1 cellular context compared by ENCODE assay signal in the genomic region with DNA sequence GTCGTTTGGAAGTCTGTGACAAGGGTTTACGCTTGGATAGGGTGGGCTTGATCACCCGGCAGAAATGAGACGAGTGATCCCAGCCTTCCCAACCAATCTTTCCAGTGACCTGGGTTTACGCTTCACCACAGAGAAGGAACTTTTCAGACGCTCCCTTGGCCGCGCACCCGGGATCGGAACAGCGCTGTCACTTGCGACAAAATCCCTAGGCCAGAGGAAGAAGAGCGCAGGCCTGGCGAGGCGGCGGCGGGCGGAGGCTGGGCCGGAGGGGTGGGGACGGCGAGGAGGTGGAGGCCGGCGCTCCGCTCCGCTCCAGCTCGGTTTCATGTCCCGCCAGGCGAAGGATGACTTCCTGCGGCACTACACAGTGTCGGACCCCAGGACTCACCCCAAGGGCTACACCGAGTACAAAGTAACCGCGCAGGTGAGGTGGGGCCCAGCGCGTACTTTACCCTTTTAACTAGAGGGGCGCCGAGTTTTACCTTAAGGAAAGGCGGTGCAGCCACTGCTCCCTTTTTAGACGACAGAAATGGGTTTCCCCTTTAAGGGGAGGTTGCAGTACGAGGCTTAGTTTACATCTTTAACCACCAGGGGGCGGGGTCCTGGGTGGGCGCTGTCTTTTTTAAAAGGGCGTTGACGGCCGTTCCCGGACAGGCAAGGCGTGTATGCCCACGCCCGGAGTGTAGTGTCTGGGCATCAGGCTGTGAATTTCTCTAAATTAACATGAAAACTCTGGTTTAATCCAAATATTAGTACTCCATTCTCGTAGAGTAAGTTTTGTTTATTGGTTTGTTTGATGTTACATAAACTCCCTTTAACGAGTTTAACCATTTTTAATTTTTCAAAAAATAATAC.
A peak's percentile ranks its signal among the peaks of the same experiment; 100 is the strongest.
TF ChIP-seq lines count a peak whose summit lies in the region.

A gene with protein sequence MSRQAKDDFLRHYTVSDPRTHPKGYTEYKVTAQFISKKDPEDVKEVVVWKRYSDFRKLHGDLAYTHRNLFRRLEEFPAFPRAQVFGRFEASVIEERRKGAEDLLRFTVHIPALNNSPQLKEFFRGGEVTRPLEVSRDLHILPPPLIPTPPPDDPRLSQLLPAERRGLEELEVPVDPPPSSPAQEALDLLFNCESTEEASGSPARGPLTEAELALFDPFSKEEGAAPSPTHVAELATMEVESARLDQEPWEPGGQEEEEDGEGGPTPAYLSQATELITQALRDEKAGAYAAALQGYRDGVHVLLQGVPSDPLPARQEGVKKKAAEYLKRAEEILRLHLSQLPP (plus strand): TSS at position 227 of the 855 bp plus-strand sequence. CDS start 99 bp downstream, at position 326.

TF ChIP-seq in HepG2, 621 proteins besides CTCF, POLR2A, EP300 and RAD21 (continued from another document and continues in another):
- TF ChIP-seq ZNF772 (CRISPR knock-in tag; IDR thresholded peaks at IDR 0.05) (no peak), ZNF496 (CRISPR knock-in tag; IDR thresholded peaks at IDR 0.05; ENCODE audit: insufficient replicate concordance) (no peak), YEATS4 (CRISPR knock-in tag; IDR thresholded peaks at IDR 0.05; ENCODE audit: borderline replicate concordance) (peak; percentile 88), ARHGAP35 (CRISPR knock-in tag; IDR thresholded peaks at IDR 0.05; ENCODE audit: borderline replicate concordance) (no peak), ZNF550 (CRISPR knock-in tag; IDR thresholded peaks at IDR 0.05; ENCODE audit: borderline replicate concordance) (0 out of 2 replicates have a peak, but pooled peaks have one; percentile 71), HMG20B (CRISPR knock-in tag; conservative IDR thresholded peaks at IDR 0.05) (no peak), CAMTA2 (CRISPR knock-in tag; IDR thresholded peaks at IDR 0.05; ENCODE audit: borderline replicate concordance) (0 out of 2 replicates have a peak, but pooled peaks have one; percentile 79), KDM3A (CRISPR knock-in tag; IDR thresholded peaks at IDR 0.05; ENCODE audit: low read depth) (peak; percentile 15; the same call in 1 of the 2 replicates), PHF21A (CRISPR knock-in tag; IDR thresholded peaks at IDR 0.05) (peak; percentile 83), ZNF33B (CRISPR knock-in tag; IDR thresholded peaks at IDR 0.05) (peak; percentile 85; the same call in 1 of the 2 replicates), TBL1XR1 (IDR thresholded peaks at IDR 0.05; ENCODE audit: borderline replicate concordance, low read length, partially characterized antibody) (no peak), RXRA (CRISPR knock-in tag; IDR thresholded peaks at IDR 0.05) (peak; percentile 61), CBX5 (CRISPR knock-in tag; IDR thresholded peaks at IDR 0.05; ENCODE audit: borderline replicate concordance) (no peak), MTF2 (CRISPR knock-in tag; IDR thresholded peaks at IDR 0.05; ENCODE audit: borderline replicate concordance) (no peak), RBFOX2 (IDR thresholded peaks at IDR 0.05; ENCODE audit: low read depth, low read length) (peak; percentile 82), ZC3H4 (CRISPR knock-in tag; IDR thresholded peaks at IDR 0.05; ENCODE audit: borderline replicate concordance) (no peak), ZNF577 (CRISPR knock-in tag; IDR thresholded peaks at IDR 0.05; ENCODE audit: borderline replicate concordance, low read depth) (no peak), ZNF674 (CRISPR knock-in tag; IDR thresholded peaks at IDR 0.05; ENCODE audit: low read depth) (no peak), AGO1 (IDR thresholded peaks at IDR 0.05; ENCODE audit: low read depth, low read length, poor library complexity, severe bottlenecking) (peak; percentile 49), ZNF530 (CRISPR knock-in tag; IDR thresholded peaks at IDR 0.05; ENCODE audit: low read depth) (no peak), NONO (IDR thresholded peaks at IDR 0.05) (no peak), NONO (CRISPR knock-in tag; conservative IDR thresholded peaks at IDR 0.05) (0 out of 2 replicates have a peak, but pooled peaks have one; percentile 38), ZBTB7A (CRISPR knock-in tag; IDR thresholded peaks at IDR 0.05) (no peak), THAP11 (CRISPR knock-in tag; IDR thresholded peaks at IDR 0.05) (peak; percentile 83), LCORL (IDR thresholded peaks at IDR 0.05) (no peak), LCORL (CRISPR knock-in tag; IDR thresholded peaks at IDR 0.05) (peak; percentile 85), NRL (CRISPR knock-in tag; IDR thresholded peaks at IDR 0.05; ENCODE audit: borderline replicate concordance) (peak; percentile 95; the same call in 1 of the 2 replicates), ZNF232 (CRISPR knock-in tag; IDR thresholded peaks at IDR 0.05; ENCODE audit: borderline replicate concordance) (peak; percentile 83; the same call in 1 of the 2 replicates), FIP1L1 (IDR thresholded peaks at IDR 0.05; ENCODE audit: borderline replicate concordance, insufficient read depth, low read depth, low read length) (no peak), ZBTB20 (CRISPR knock-in tag; IDR thresholded peaks at IDR 0.05; ENCODE audit: borderline replicate concordance, low read depth) (0 out of 2 replicates have a peak, but pooled peaks have one; percentile 51), ZNF207 (IDR thresholded peaks at IDR 0.05; ENCODE audit: borderline replicate concordance) (no peak), SP1 (IDR thresholded peaks at IDR 0.05) (no peak), SP1 (CRISPR knock-in tag; IDR thresholded peaks at IDR 0.05) (peak; percentile 50), ZNF180 (CRISPR knock-in tag; IDR thresholded peaks at IDR 0.05; ENCODE audit: borderline replicate concordance, low read depth) (no peak), IRF2 (CRISPR knock-in tag; IDR thresholded peaks at IDR 0.05) (peak; percentile 65), NCOR1 (IDR thresholded peaks at IDR 0.05; ENCODE audit: borderline replicate concordance, low read length) (peak; percentile 46; the same call in 1 of the 2 replicates), HOXA3 (CRISPR knock-in tag; IDR thresholded peaks at IDR 0.05) (peak; percentile 80), ELF3 (CRISPR knock-in tag; IDR thresholded peaks at IDR 0.05) (0 out of 2 replicates have a peak, but pooled peaks have one; percentile 10), ZNF75D (CRISPR knock-in tag; IDR thresholded peaks at IDR 0.05; ENCODE audit: borderline replicate concordance) (no peak), EED (CRISPR knock-in tag; IDR thresholded peaks at IDR 0.05) (no peak), ETV5 (CRISPR knock-in tag; IDR thresholded peaks at IDR 0.05; ENCODE audit: borderline replicate concordance) (no peak), TOPORS (CRISPR knock-in tag; IDR thresholded peaks at IDR 0.05) (no peak)
- TF ChIP-seq, protein P1, sequence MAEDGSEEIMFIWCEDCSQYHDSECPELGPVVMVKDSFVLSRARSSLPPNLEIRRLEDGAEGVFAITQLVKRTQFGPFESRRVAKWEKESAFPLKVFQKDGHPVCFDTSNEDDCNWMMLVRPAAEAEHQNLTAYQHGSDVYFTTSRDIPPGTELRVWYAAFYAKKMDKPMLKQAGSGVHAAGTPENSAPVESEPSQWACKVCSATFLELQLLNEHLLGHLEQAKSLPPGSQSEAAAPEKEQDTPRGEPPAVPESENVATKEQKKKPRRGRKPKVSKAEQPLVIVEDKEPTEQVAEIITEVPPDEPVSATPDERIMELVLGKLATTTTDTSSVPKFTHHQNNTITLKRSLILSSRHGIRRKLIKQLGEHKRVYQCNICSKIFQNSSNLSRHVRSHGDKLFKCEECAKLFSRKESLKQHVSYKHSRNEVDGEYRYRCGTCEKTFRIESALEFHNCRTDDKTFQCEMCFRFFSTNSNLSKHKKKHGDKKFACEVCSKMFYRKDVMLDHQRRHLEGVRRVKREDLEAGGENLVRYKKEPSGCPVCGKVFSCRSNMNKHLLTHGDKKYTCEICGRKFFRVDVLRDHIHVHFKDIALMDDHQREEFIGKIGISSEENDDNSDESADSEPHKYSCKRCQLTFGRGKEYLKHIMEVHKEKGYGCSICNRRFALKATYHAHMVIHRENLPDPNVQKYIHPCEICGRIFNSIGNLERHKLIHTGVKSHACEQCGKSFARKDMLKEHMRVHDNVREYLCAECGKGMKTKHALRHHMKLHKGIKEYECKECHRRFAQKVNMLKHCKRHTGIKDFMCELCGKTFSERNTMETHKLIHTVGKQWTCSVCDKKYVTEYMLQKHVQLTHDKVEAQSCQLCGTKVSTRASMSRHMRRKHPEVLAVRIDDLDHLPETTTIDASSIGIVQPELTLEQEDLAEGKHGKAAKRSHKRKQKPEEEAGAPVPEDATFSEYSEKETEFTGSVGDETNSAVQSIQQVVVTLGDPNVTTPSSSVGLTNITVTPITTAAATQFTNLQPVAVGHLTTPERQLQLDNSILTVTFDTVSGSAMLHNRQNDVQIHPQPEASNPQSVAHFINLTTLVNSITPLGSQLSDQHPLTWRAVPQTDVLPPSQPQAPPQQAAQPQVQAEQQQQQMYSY (CRISPR knock-in tag; IDR thresholded peaks at IDR 0.05): peak; percentile 50; the same call in 1 of the 2 replicates
- TF ChIP-seq, protein P2, sequence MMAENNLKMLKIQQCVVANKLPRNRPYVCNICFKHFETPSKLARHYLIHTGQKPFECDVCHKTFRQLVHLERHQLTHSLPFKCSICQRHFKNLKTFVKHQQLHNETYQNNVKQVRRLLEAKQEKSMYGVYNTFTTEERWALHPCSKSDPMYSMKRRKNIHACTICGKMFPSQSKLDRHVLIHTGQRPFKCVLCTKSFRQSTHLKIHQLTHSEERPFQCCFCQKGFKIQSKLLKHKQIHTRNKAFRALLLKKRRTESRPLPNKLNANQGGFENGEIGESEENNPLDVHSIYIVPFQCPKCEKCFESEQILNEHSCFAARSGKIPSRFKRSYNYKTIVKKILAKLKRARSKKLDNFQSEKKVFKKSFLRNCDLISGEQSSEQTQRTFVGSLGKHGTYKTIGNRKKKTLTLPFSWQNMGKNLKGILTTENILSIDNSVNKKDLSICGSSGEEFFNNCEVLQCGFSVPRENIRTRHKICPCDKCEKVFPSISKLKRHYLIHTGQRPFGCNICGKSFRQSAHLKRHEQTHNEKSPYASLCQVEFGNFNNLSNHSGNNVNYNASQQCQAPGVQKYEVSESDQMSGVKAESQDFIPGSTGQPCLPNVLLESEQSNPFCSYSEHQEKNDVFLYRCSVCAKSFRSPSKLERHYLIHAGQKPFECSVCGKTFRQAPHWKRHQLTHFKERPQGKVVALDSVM (CRISPR knock-in tag; IDR thresholded peaks at IDR 0.05): peak; percentile 98
- TF ChIP-seq, protein P3, sequence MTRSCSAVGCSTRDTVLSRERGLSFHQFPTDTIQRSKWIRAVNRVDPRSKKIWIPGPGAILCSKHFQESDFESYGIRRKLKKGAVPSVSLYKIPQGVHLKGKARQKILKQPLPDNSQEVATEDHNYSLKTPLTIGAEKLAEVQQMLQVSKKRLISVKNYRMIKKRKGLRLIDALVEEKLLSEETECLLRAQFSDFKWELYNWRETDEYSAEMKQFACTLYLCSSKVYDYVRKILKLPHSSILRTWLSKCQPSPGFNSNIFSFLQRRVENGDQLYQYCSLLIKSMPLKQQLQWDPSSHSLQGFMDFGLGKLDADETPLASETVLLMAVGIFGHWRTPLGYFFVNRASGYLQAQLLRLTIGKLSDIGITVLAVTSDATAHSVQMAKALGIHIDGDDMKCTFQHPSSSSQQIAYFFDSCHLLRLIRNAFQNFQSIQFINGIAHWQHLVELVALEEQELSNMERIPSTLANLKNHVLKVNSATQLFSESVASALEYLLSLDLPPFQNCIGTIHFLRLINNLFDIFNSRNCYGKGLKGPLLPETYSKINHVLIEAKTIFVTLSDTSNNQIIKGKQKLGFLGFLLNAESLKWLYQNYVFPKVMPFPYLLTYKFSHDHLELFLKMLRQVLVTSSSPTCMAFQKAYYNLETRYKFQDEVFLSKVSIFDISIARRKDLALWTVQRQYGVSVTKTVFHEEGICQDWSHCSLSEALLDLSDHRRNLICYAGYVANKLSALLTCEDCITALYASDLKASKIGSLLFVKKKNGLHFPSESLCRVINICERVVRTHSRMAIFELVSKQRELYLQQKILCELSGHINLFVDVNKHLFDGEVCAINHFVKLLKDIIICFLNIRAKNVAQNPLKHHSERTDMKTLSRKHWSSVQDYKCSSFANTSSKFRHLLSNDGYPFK (CRISPR knock-in tag; IDR thresholded peaks at IDR 0.05; ENCODE audit: borderline replicate concordance): peak; percentile 85; the same call in 1 of the 2 replicates
- TF ChIP-seq, protein P4, sequence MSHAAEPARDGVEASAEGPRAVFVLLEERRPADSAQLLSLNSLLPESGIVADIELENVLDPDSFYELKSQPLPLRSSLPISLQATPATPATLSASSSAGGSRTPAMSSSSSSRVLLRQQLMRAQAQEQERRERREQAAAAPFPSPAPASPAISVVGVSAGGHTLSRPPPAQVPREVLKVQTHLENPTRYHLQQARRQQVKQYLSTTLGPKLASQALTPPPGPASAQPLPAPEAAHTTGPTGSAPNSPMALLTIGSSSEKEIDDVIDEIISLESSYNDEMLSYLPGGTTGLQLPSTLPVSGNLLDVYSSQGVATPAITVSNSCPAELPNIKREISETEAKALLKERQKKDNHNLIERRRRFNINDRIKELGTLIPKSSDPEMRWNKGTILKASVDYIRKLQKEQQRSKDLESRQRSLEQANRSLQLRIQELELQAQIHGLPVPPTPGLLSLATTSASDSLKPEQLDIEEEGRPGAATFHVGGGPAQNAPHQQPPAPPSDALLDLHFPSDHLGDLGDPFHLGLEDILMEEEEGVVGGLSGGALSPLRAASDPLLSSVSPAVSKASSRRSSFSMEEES (CRISPR knock-in tag; IDR thresholded peaks at IDR 0.05): peak; percentile 39; the same call in 1 of the 2 replicates
- TF ChIP-seq, protein P5, sequence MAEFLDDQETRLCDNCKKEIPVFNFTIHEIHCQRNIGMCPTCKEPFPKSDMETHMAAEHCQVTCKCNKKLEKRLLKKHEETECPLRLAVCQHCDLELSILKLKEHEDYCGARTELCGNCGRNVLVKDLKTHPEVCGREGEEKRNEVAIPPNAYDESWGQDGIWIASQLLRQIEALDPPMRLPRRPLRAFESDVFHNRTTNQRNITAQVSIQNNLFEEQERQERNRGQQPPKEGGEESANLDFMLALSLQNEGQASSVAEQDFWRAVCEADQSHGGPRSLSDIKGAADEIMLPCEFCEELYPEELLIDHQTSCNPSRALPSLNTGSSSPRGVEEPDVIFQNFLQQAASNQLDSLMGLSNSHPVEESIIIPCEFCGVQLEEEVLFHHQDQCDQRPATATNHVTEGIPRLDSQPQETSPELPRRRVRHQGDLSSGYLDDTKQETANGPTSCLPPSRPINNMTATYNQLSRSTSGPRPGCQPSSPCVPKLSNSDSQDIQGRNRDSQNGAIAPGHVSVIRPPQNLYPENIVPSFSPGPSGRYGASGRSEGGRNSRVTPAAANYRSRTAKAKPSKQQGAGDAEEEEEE (CRISPR knock-in tag; IDR thresholded peaks at IDR 0.05; ENCODE audit: borderline replicate concordance): peak; percentile 84; the same call in 1 of the 2 replicates
- TF ChIP-seq, protein P6, sequence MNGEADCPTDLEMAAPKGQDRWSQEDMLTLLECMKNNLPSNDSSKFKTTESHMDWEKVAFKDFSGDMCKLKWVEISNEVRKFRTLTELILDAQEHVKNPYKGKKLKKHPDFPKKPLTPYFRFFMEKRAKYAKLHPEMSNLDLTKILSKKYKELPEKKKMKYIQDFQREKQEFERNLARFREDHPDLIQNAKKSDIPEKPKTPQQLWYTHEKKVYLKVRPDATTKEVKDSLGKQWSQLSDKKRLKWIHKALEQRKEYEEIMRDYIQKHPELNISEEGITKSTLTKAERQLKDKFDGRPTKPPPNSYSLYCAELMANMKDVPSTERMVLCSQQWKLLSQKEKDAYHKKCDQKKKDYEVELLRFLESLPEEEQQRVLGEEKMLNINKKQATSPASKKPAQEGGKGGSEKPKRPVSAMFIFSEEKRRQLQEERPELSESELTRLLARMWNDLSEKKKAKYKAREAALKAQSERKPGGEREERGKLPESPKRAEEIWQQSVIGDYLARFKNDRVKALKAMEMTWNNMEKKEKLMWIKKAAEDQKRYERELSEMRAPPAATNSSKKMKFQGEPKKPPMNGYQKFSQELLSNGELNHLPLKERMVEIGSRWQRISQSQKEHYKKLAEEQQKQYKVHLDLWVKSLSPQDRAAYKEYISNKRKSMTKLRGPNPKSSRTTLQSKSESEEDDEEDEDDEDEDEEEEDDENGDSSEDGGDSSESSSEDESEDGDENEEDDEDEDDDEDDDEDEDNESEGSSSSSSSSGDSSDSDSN (CRISPR knock-in tag; IDR thresholded peaks at IDR 0.05): peak; percentile 82
